ENCODE assay signal across 14 cellular contexts in the genomic region with DNA sequence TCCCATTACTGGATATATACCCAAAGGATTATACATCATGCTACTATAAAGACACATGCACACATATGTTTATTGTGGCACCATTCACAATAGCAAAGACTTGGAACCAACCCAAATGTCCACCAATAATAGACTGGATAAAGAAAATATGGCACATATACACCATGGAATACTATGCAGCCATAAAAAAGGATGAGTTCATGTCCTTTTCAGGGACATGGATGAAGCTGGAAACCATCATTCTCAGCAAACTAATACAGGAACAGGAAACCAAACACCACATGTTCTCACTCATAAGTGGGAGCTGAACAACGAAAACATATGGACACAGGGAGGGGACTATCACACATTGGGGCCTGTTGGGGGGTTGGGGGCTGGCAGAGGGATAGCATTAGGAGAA. TPM values are rescaled to one million over a fixed set of nuclear protein-coding genes. Genes with fewer than 3 reads are reported as not detected.
"Had no signal": no experiment of that assay in that cellular context is flagged by ENCODE, and none has a peak within 500 bp of the region (broad histone marks: within the 10 kb centered on the region; RNA-seq: fewer than 3 reads in every experiment).

No MANE protein-coding gene starts in this region.

RNA-seq across cellular contexts. Expression of a gene that starts 3.2 kb away (rescaled TPM):
- total RNA-seq: activated B cell treated with CpG ODN at 0.5 μM for 24 hours; activated CD4-positive, alpha-beta memory T cell treated with anti-CD3 and anti-CD28 coated beads for 36 hours; activated CD4-positive, alpha-beta memory T cell treated with anti-CD3 and anti-CD28 coated beads, Interleukin-2, amount 10 ng/mL, durations not matched to agents 7 days and 5 days; activated CD4-positive, alpha-beta T cell treated with anti-CD3 and anti-CD28 coated beads for 36 hours; activated CD4-positive, alpha-beta T cell treated with anti-CD3 and anti-CD28 coated beads, Interleukin-2, amount 10 ng/mL, durations not matched to agents 24 days and 14 days; activated CD4-positive, alpha-beta T cell treated with anti-CD3 and anti-CD28 coated beads, Interleukin-2, amount 10 ng/mL, durations not matched to agents 7 days and 5 days; activated CD8-positive, alpha-beta memory T cell treated with anti-CD3 and anti-CD28 coated beads for 36 hours; activated CD8-positive, alpha-beta memory T cell treated with anti-CD3 and anti-CD28 coated beads, Interleukin-2, amount 10 ng/mL, durations not matched to agents 7 days and 5 days; activated CD8-positive, alpha-beta T cell treated with anti-CD3 and anti-CD28 coated beads for 36 hours; activated CD8-positive, alpha-beta T cell treated with anti-CD3 and anti-CD28 coated beads, Interleukin-2, amount 10 ng/mL, durations not matched to agents 7 days and 5 days; T-helper 1 cell treated with Interleukin-12 subunit alpha and Interleukin-12 subunit beta and Interleukin-4 antibody, amounts not matched to agents 30 ng/mL and 1 ng/mL, for 36 hours; T-helper 17 cell; T-helper 2 cell treated with Interferon-gamma antibody and Interleukin-4, amounts not matched to agents 100 ng/mL and 5 ng/mL, for 36 hours had no signal

RNA-seq across cellular contexts. Expression of a gene that starts 27.7 kb away (rescaled TPM):
- total RNA-seq: activated B cell treated with CpG ODN at 0.5 μM for 24 hours; activated CD4-positive, alpha-beta memory T cell treated with anti-CD3 and anti-CD28 coated beads for 36 hours; activated CD4-positive, alpha-beta memory T cell treated with anti-CD3 and anti-CD28 coated beads, Interleukin-2, amount 10 ng/mL, durations not matched to agents 7 days and 5 days; activated CD4-positive, alpha-beta T cell treated with anti-CD3 and anti-CD28 coated beads for 36 hours; activated CD4-positive, alpha-beta T cell treated with anti-CD3 and anti-CD28 coated beads, Interleukin-2, amount 10 ng/mL, durations not matched to agents 24 days and 14 days; activated CD4-positive, alpha-beta T cell treated with anti-CD3 and anti-CD28 coated beads, Interleukin-2, amount 10 ng/mL, durations not matched to agents 7 days and 5 days; activated CD8-positive, alpha-beta memory T cell treated with anti-CD3 and anti-CD28 coated beads for 36 hours; activated CD8-positive, alpha-beta memory T cell treated with anti-CD3 and anti-CD28 coated beads, Interleukin-2, amount 10 ng/mL, durations not matched to agents 7 days and 5 days; activated CD8-positive, alpha-beta T cell treated with anti-CD3 and anti-CD28 coated beads for 36 hours; activated CD8-positive, alpha-beta T cell treated with anti-CD3 and anti-CD28 coated beads, Interleukin-2, amount 10 ng/mL, durations not matched to agents 7 days and 5 days; T-helper 1 cell treated with Interleukin-12 subunit alpha and Interleukin-12 subunit beta and Interleukin-4 antibody, amounts not matched to agents 30 ng/mL and 1 ng/mL, for 36 hours; T-helper 17 cell; T-helper 2 cell treated with Interferon-gamma antibody and Interleukin-4, amounts not matched to agents 100 ng/mL and 5 ng/mL, for 36 hours had no signal

RNA-seq across cellular contexts. Expression of a gene that starts 47.7 kb away (rescaled TPM):
- total RNA-seq: activated B cell treated with CpG ODN at 0.5 μM for 24 hours; activated CD4-positive, alpha-beta memory T cell treated with anti-CD3 and anti-CD28 coated beads for 36 hours; activated CD4-positive, alpha-beta memory T cell treated with anti-CD3 and anti-CD28 coated beads, Interleukin-2, amount 10 ng/mL, durations not matched to agents 7 days and 5 days; activated CD4-positive, alpha-beta T cell treated with anti-CD3 and anti-CD28 coated beads for 36 hours; activated CD4-positive, alpha-beta T cell treated with anti-CD3 and anti-CD28 coated beads, Interleukin-2, amount 10 ng/mL, durations not matched to agents 24 days and 14 days; activated CD4-positive, alpha-beta T cell treated with anti-CD3 and anti-CD28 coated beads, Interleukin-2, amount 10 ng/mL, durations not matched to agents 7 days and 5 days; activated CD8-positive, alpha-beta memory T cell treated with anti-CD3 and anti-CD28 coated beads for 36 hours; activated CD8-positive, alpha-beta memory T cell treated with anti-CD3 and anti-CD28 coated beads, Interleukin-2, amount 10 ng/mL, durations not matched to agents 7 days and 5 days; activated CD8-positive, alpha-beta T cell treated with anti-CD3 and anti-CD28 coated beads for 36 hours; activated CD8-positive, alpha-beta T cell treated with anti-CD3 and anti-CD28 coated beads, Interleukin-2, amount 10 ng/mL, durations not matched to agents 7 days and 5 days; T-helper 1 cell treated with Interleukin-12 subunit alpha and Interleukin-12 subunit beta and Interleukin-4 antibody, amounts not matched to agents 30 ng/mL and 1 ng/mL, for 36 hours; T-helper 17 cell; T-helper 2 cell treated with Interferon-gamma antibody and Interleukin-4, amounts not matched to agents 100 ng/mL and 5 ng/mL, for 36 hours; WTC11 had no signal
